ENCODE assay signal across 18 cellular contexts in genomic region chrX:14964500-14964899, GRCh38.
DNase-seq lines count a peak whose midpoint lies in the region; ATAC-seq and TF ChIP-seq lines count a peak whose summit lies in the region.
"Had no signal": no experiment of that assay in that cellular context is flagged by ENCODE, and none has a peak within 500 bp of the region (broad histone marks: within the 10 kb centered on the region; RNA-seq: fewer than 3 reads in every experiment).

No MANE protein-coding gene starts in this region.

- no peaks in the 10 kb centered on the region for H3K79me2 ChIP-seq in neural progenitor cell (ENCODE audit: low read depth)

- H3K4me3 Mint-ChIP-seq in HFFc6 = peak overlapping the region; percentile 53
- H3K4me3 Mint-ChIP-seq in neural progenitor cell = no peak overlapping the region
- H3K4me3 Mint-ChIP-seq: activated CD8-positive, alpha-beta T cell treated with anti-CD3 and anti-CD28 coated beads, Interleukin-2, amount 10 ng/mL, durations not matched to agents 7 days and 5 days; brain had no signal

- H3K4me3 ChIP-seq in fibroblast of villous mesenchyme (ENCODE audit: low read depth, low read length) = no peak overlapping the region
- no peak overlapping the region for H3K4me3 ChIP-seq in neural progenitor cell
- H3K4me3 ChIP-seq: BLaER1, psoas muscle had no signal

- DNase-seq in AG09319 (ENCODE audit: extremely low read depth, low read depth) = no peak
- peak; percentile 52 for DNase-seq in HFFc6
- peak; percentile 36 for DNase-seq in amniotic epithelial cell (ENCODE audit: low read depth)
- peak; percentile 29 for DNase-seq in fibroblast of villous mesenchyme (ENCODE audit: low read depth)
- no peak for DNase-seq in HCEC 1CT
- DNase-seq in omental fat pad (ENCODE audit: low spot score) = no peak
- DNase-seq in neural progenitor cell (ENCODE audit: low spot score) = no peak
- no peak for DNase-seq in T-helper 9 cell
- DNase-seq: activated CD8-positive, alpha-beta T cell treated with anti-CD3 and anti-CD28 coated beads, Interleukin-2, amount 10 ng/mL, durations not matched to agents 7 days and 5 days; activated effector memory CD4-positive, alpha-beta T cell treated with Interleukin-2 at 50 U/mL for 16 hours; DMS79 treated with DMSO at 0.1 percent for 48 hours; effector CD8-positive, alpha-beta T cell; glutamatergic neuron; kidney glomerular epithelial cell; NCI-H1105; psoas muscle had no signal

- no peaks in the 10 kb centered on the region for H4K20me1 ChIP-seq in neural progenitor cell (ENCODE audit: low read depth)
- H4K20me1 ChIP-seq: BLaER1 had no signal

- H3K4me2 ChIP-seq in neural progenitor cell = no peak overlapping the region
- H3K4me2 ChIP-seq: BLaER1 had no signal

- H3K27me3 Mint-ChIP-seq in HFFc6 (ENCODE audit: insufficient read depth) = no peaks in the 10 kb centered on the region; the same call in 1 of the 2 replicates
- H3K27me3 Mint-ChIP-seq in neural progenitor cell (ENCODE audit: insufficient read depth, low read depth) = no peaks in the 10 kb centered on the region
- H3K27me3 Mint-ChIP-seq: brain had no signal

- no peaks in the 10 kb centered on the region for H3K9me3 Mint-ChIP-seq in HFFc6
- H3K9me3 Mint-ChIP-seq in neural progenitor cell = no peaks in the 10 kb centered on the region
- H3K9me3 Mint-ChIP-seq: brain had no signal

- no peak overlapping the region for H3K9ac ChIP-seq in neural progenitor cell
- H3K9ac ChIP-seq: BLaER1 had no signal

- no peaks in the 10 kb centered on the region for H3K4me1 ChIP-seq in neural progenitor cell
- H3K4me1 ChIP-seq: BLaER1, psoas muscle had no signal

- H3F3A ChIP-seq in neural progenitor cell (ENCODE audit: low read depth) = no peaks in the 10 kb centered on the region

- TF ChIP-seq CTCF in AG09319 (IDR thresholded peaks at IDR 0.05; ENCODE audit: low read depth, low read length) = peak; percentile 26
- peak; percentile 44 for TF ChIP-seq CTCF in HFFc6 (IDR thresholded peaks at IDR 0.05)
- TF ChIP-seq CTCF in fibroblast of villous mesenchyme (IDR thresholded peaks at IDR 0.05; ENCODE audit: insufficient read depth, low read depth, low read length) = peak; percentile 15
- TF ChIP-seq CTCF in omental fat pad (IDR thresholded peaks at IDR 0.05) = no peak
- no peak for TF ChIP-seq CTCF in neural progenitor cell (IDR thresholded peaks at IDR 0.05)

- H2AFZ ChIP-seq in neural progenitor cell (replicated peaks) = no peak overlapping the region

- no peak overlapping the region for H3K27ac ChIP-seq in neural progenitor cell
- H3K27ac ChIP-seq: BLaER1, psoas muscle had no signal

- ATAC-seq in omental fat pad (ENCODE audit: low FRiP score) = no peak
- ATAC-seq: activated CD8-positive, alpha-beta T cell treated with anti-CD3 and anti-CD28 coated beads, Interleukin-2, amount 10 ng/mL, durations not matched to agents 7 days and 5 days; psoas muscle had no signal

- peaks cover 4% of the 10 kb centered on the region; the same call in 1 of the 2 replicates for H3K36me3 Mint-ChIP-seq in HFFc6 (ENCODE audit: low read depth)
- H3K36me3 Mint-ChIP-seq in neural progenitor cell = no peaks in the 10 kb centered on the region
- H3K36me3 Mint-ChIP-seq: brain had no signal

- H3K27me3 ChIP-seq in neural progenitor cell = no peaks in the 10 kb centered on the region

- H3K4me1 Mint-ChIP-seq in HFFc6 (ENCODE audit: low read depth) (peaks cover 31% of the 10 kb centered on the region), neural progenitor cell (no peaks in the 10 kb centered on the region)
- H3K4me1 Mint-ChIP-seq: brain had no signal

- no peaks in the 10 kb centered on the region for H3K36me3 ChIP-seq in neural progenitor cell
- H3K36me3 ChIP-seq: BLaER1 had no signal

- no peaks in the 10 kb centered on the region for H3K9me3 ChIP-seq in neural progenitor cell (ENCODE audit: low read depth)
- H3K9me3 ChIP-seq: BLaER1 had no signal

- H3K27ac Mint-ChIP-seq in HFFc6 (peak overlapping the region; percentile 92), neural progenitor cell (no peak overlapping the region)
- H3K27ac Mint-ChIP-seq: activated CD8-positive, alpha-beta T cell treated with anti-CD3 and anti-CD28 coated beads, Interleukin-2, amount 10 ng/mL, durations not matched to agents 7 days and 5 days; brain had no signal

Comparison
In these comparisons a context has a peak if more than half of its experiments do, and no peak if none do; other contexts are left out.
1. DNase-seq: peak in HFFc6 (single experiment), amniotic epithelial cell (single experiment) and fibroblast of villous mesenchyme (single experiment); none in AG09319 (single experiment), HCEC 1CT (single experiment), omental fat pad (single experiment), neural progenitor cell (single experiment) and T-helper 9 cell (single experiment).
2. CTCF ChIP-seq: peak in AG09319 (single experiment), HFFc6 (single experiment) and fibroblast of villous mesenchyme (single experiment); none in omental fat pad (0 of 3) and neural progenitor cell (single experiment).